Comparison of ENCODE assay signal across 8 cellular contexts in genomic region chr12:14454098-14454907, GRCh38.
DNase-seq lines count a peak whose midpoint lies in the region; ATAC-seq, FAIRE-seq and TF ChIP-seq lines count a peak whose summit lies in the region.

No MANE protein-coding gene starts in this region.

- no TSS peak for BruUV-seq in Panc1 (replicated peaks; lab: Mats Ljungman, UMichigan)

- in situ Hi-C loops in Panc1 (cut with HindIII; ENCODE audit: low pct_unique_long_range_greater_than_20kb, low sequenced_read_pairs), result no loop called here

- no peak overlapping the region for H3K4me3 Mint-ChIP-seq in memory B cell

- H3K27me3 ChIP-seq in BE2C, result no peaks in the 10 kb centered on the region
- no peaks in the 10 kb centered on the region for H3K27me3 ChIP-seq in Panc1 (ENCODE audit: control insufficient read depth, insufficient read depth, low read length)
- H3K27me3 ChIP-seq in bronchial epithelial cell (ENCODE audit: control insufficient read depth, insufficient read depth, low read length), result no peaks in the 10 kb centered on the region

- intact Hi-C loops in Panc1 (cut with micrococcal nuclease; ENCODE audit: unreplicated experiment), result loop anchor here (5.0 kb wide), 1 partner anchor 217 kb away; no protein-coding TSS in a partner anchor

- H3K36me3 ChIP-seq in BE2C (peaks cover 41% of the 10 kb centered on the region), Panc1 (ENCODE audit: control insufficient read depth, insufficient read depth, low read length) (no peaks in the 10 kb centered on the region; the same call in 1 of the 2 replicates), bronchial epithelial cell (ENCODE audit: control insufficient read depth, insufficient read depth, low read length) (peaks cover 2% of the 10 kb centered on the region)

- CTCF ChIA-PET in Panc1 (lab: Charles Lee), result interaction anchor here (0.5 to 1.0 kb wide), 4 partner anchors 13 to 1311 kb away, joined by 3 to 9 read pairs (median 5); no protein-coding TSS in a partner anchor

- POLR2A ChIA-PET in Panc1 (lab: Charles Lee), result no interaction called here

- H3K27me3 Mint-ChIP-seq in memory B cell, result no peaks in the 10 kb centered on the region

- ATAC-seq in HG03469 (IDR thresholded peaks at IDR 0.05; ENCODE audit: unreplicated experiment) (peak; percentile 70), Panc1 (peak; percentile 78; the same call in 1 of the 2 replicates), memory B cell (ENCODE audit: low read depth) (peak; percentile 78), HG02571 (IDR thresholded peaks at IDR 0.05; ENCODE audit: unreplicated experiment) (no peak)

- peak; percentile 45 for DNase-seq in BE2C
- peak; percentile 45 for DNase-seq in Panc1 (ENCODE audit: low read depth, low spot score)
- peak; percentile 53 for DNase-seq in bronchial epithelial cell (ENCODE audit: low read depth)
- peak in 1 of 2 donors; percentile 18 for DNase-seq in memory B cell (ENCODE audit: low spot score in 2 of 2)
- DNase-seq in superior temporal gyrus (ENCODE audit: extremely low spot score), result no peak

- H3K27ac Mint-ChIP-seq in memory B cell, result peak overlapping the region; percentile 66

- peaks cover 34% of the 10 kb centered on the region for H3K4me1 Mint-ChIP-seq in memory B cell

- peaks cover 52% of the 10 kb centered on the region for H3K36me3 Mint-ChIP-seq in memory B cell

- FAIRE-seq in bronchial epithelial cell (lab: Jason Lieb, UNC), result no peak

- H3K4me3 ChIP-seq in BE2C (ENCODE audit: low read depth, low read length) (no peak overlapping the region), Panc1 (ENCODE audit: low read depth in 2 of 2, low read length in 2 of 2) (no peak overlapping the region), bronchial epithelial cell (ENCODE audit: low read depth, low read length) (no peak overlapping the region)

- TF ChIP-seq CTCF in BE2C (IDR thresholded peaks at IDR 0.05; ENCODE audit: low read depth, low read length), result peak; percentile 96
- TF ChIP-seq CTCF in GM12873 (IDR thresholded peaks at IDR 0.05; ENCODE audit: insufficient read depth, low read depth, low read length, missing control alignments), result peak; percentile 83
- TF ChIP-seq CTCF in Panc1 (IDR thresholded peaks at IDR 0.05), result peak; percentile 86
- peak; percentile 67 for TF ChIP-seq CTCF in bronchial epithelial cell (IDR thresholded peaks at IDR 0.05; ENCODE audit: insufficient read depth, low read length, severe bottlenecking)

- no peaks in the 10 kb centered on the region for H3K9me3 Mint-ChIP-seq in memory B cell

- H3K9me3 ChIP-seq in BE2C (no peaks in the 10 kb centered on the region), Panc1 (ENCODE audit: control insufficient read depth, insufficient read depth, low read depth, low read length) (no peaks in the 10 kb centered on the region)

- peaks cover 7% of the 10 kb centered on the region for H3K4me1 ChIP-seq in BE2C
- no peaks in the 10 kb centered on the region for H3K4me1 ChIP-seq in Panc1 (ENCODE audit: control insufficient read depth, insufficient read depth, low read length)

- no peak overlapping the region for H3K27ac ChIP-seq in Panc1 (ENCODE audit: low read length)
